Comparison of ENCODE assay signal across 23 cellular contexts in the genomic region with DNA sequence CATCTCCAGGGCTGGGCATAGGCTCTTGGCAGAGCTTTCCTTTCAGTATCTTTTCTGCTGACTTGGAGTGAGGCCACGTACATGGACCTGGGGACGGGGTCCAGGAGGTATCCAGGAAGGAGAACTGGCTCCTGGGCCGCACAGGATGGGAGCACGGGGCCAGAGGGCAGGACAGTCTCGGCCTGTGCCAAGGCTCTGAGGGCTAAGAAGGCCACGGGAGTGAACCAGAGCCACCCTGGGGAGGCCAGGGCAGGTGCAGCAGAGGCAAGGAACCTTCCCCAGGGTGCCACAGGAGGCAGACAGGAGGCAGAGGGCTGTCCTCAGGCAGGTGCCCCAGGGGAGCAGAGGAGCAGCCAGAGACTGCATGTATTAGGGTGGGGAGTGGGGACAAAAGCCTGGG.
"Had no signal": no experiment of that assay in that cellular context is flagged by ENCODE, and none has a peak within 500 bp of the region (broad histone marks: within the 10 kb centered on the region; RNA-seq: fewer than 3 reads in every experiment).

No MANE protein-coding gene starts in this region.

- H3K36me3 Mint-ChIP-seq: immature natural killer cell; naive thymus-derived CD4-positive, alpha-beta T cell had no signal

- H3K4me3 Mint-ChIP-seq: immature natural killer cell; naive thymus-derived CD4-positive, alpha-beta T cell; nephron progenitor cell; stimulated activated memory B cell treated with anti-CD40 and anti-IgM and Interleukin-4, amounts not matched to agents 10 μg/mL and 1 μg/mL and 100 μg/mL, for 72 hours; stimulated activated naive CD8-positive, alpha-beta T cell treated with anti-CD3 and anti-CD28 coated beads, Interleukin-15, amount 100 ng/mL, for 72 hours had no signal

- H3K4me3 ChIP-seq: coronary artery, dorsolateral prefrontal cortex, gastrocnemius medialis, psoas muscle, sigmoid colon, skin epidermis, testis, tibial nerve, upper lobe of right lung, vagina had no signal

- FAIRE-seq: keratinocyte had no signal

- H3K27ac ChIP-seq: coronary artery, gastrocnemius medialis, neutrophil, psoas muscle, sigmoid colon, testis, tibial nerve, upper lobe of right lung, vagina had no signal

- H3K4me1 Mint-ChIP-seq: immature natural killer cell; naive thymus-derived CD4-positive, alpha-beta T cell; stimulated activated memory B cell treated with anti-CD40 and anti-IgM and Interleukin-4, amounts not matched to agents 10 μg/mL and 1 μg/mL and 100 μg/mL, for 72 hours; stimulated activated naive CD8-positive, alpha-beta T cell treated with anti-CD3 and anti-CD28 coated beads, Interleukin-15, amount 100 ng/mL, for 72 hours had no signal

- ATAC-seq: esophagus mucosa; gastrocnemius medialis; left cardiac atrium; naive thymus-derived CD4-positive, alpha-beta T cell; psoas muscle; stimulated activated memory B cell treated with anti-CD40 and anti-IgM and Interleukin-4, amounts not matched to agents 10 μg/mL and 1 μg/mL and 100 μg/mL, for 72 hours; stimulated activated naive CD8-positive, alpha-beta T cell treated with anti-CD3 and anti-CD28 coated beads, Interleukin-15, amount 100 ng/mL, for 72 hours; upper lobe of right lung had no signal

- H3K4me1 ChIP-seq: gastrocnemius medialis, psoas muscle, sigmoid colon, testis, upper lobe of right lung had no signal

- H3K36me3 ChIP-seq: neutrophil had no signal

- H3K27ac Mint-ChIP-seq: immature natural killer cell; naive thymus-derived CD4-positive, alpha-beta T cell; nephron progenitor cell; stimulated activated memory B cell treated with anti-CD40 and anti-IgM and Interleukin-4, amounts not matched to agents 10 μg/mL and 1 μg/mL and 100 μg/mL, for 72 hours had no signal

- H3K9me3 ChIP-seq: gastrocnemius medialis, neutrophil, psoas muscle, sigmoid colon, testis, tibial nerve, upper lobe of right lung, vagina had no signal

- H3K27me3 Mint-ChIP-seq: naive thymus-derived CD4-positive, alpha-beta T cell; stimulated activated memory B cell treated with anti-CD40 and anti-IgM and Interleukin-4, amounts not matched to agents 10 μg/mL and 1 μg/mL and 100 μg/mL, for 72 hours; stimulated activated naive CD8-positive, alpha-beta T cell treated with anti-CD3 and anti-CD28 coated beads, Interleukin-15, amount 100 ng/mL, for 72 hours had no signal

- DNase-seq: dorsolateral prefrontal cortex; effector CD8-positive, alpha-beta T cell; gastrocnemius medialis; immature natural killer cell; left cardiac atrium; mammary epithelial cell; naive thymus-derived CD4-positive, alpha-beta T cell; nephron progenitor cell; sigmoid colon; stimulated activated CD4-positive, alpha-beta T cell treated with anti-CD3 and anti-CD28 coated beads, Interleukin-2, amount 100 ng/mL, for 48 hours; stimulated activated CD8-positive, alpha-beta memory T cell treated with anti-CD3 and anti-CD28 coated beads, Interleukin-4, amount 100 ng/mL, for 48 hours; stimulated activated naive CD8-positive, alpha-beta T cell treated with anti-CD3 and anti-CD28 coated beads, Interleukin-15, amount 100 ng/mL, for 72 hours; testis; upper lobe of right lung had no signal

- H3K9me3 Mint-ChIP-seq: immature natural killer cell; naive thymus-derived CD4-positive, alpha-beta T cell; nephron progenitor cell; stimulated activated memory B cell treated with anti-CD40 and anti-IgM and Interleukin-4, amounts not matched to agents 10 μg/mL and 1 μg/mL and 100 μg/mL, for 72 hours; stimulated activated naive CD8-positive, alpha-beta T cell treated with anti-CD3 and anti-CD28 coated beads, Interleukin-15, amount 100 ng/mL, for 72 hours had no signal

- H3K27me3 ChIP-seq: dorsolateral prefrontal cortex, gastrocnemius medialis, neutrophil, testis, tibial nerve, upper lobe of right lung, vagina had no signal
